ENCODE assay signal across 1 cellular context in the genomic region with DNA sequence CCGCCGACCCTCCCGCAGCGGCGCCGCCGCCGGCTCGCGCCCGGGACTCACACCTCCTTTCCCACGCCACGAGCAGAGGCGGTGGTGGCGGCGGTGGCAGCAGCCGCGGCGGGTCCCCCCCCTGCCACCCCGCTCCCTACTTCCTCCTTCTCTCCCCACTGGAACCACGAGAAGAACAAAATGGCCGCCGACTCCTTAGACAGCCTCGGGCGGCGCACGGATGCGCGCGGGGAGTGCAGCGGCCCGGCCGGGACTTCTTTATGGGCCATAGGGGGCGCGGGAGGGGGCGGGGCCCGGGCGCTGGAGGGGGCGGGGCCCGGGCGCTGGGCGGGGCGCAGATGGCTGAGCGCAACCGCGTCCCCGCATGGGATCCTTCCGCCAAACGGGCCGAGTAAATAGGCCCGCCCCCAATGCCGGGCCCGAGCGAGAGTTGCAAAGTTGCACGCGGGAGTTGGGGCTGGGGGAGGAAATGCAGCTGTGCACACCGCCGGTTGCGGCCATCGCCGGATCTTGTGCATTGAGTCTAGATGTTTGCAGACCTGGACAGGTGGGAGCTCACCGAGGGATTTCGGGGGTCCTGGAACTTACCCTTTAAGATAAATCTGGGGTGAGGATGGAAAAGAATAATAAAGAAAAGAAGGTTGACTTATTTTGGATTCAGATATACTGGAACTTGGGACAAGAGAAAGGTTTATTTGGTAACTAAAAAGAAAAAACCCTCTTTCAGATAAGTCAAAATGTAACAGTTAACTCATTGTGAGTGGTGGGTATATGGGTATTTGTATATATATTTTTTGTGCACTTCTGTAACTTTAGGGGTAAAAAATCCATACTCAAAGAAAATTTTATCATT.
A peak's percentile ranks its signal among the peaks of the same experiment; 100 is the strongest.
TF ChIP-seq lines count a peak whose summit lies in the region.

Gene PPP1CC (minus strand): TSS at position 174 of the 853 bp plus-strand sequence. CDS start 184 bp downstream, outside the sequence.

TF ChIP-seq in HepG2, 621 proteins besides CTCF, POLR2A, EP300 and RAD21 (continued from another document and continues in another):
- TF ChIP-seq AKNA (CRISPR knock-in tag; IDR thresholded peaks at IDR 0.05; ENCODE audit: borderline replicate concordance) (no peak), MAFG (CRISPR knock-in tag; IDR thresholded peaks at IDR 0.05) (no peak), ZNF451 (CRISPR knock-in tag; IDR thresholded peaks at IDR 0.05) (no peak), CERS6 (CRISPR knock-in tag; IDR thresholded peaks at IDR 0.05) (no peak), MZF1 (CRISPR knock-in tag; IDR thresholded peaks at IDR 0.05; ENCODE audit: borderline replicate concordance) (no peak), CBFB (CRISPR knock-in tag; IDR thresholded peaks at IDR 0.05) (peak; percentile 82; the same call in 1 of the 2 replicates), KDM1A (CRISPR knock-in tag; IDR thresholded peaks at IDR 0.05) (no peak), ZNF530 (CRISPR knock-in tag; IDR thresholded peaks at IDR 0.05; ENCODE audit: low read depth) (no peak), RBFOX2 (IDR thresholded peaks at IDR 0.05; ENCODE audit: low read depth, low read length) (peak; percentile 94), ISX (CRISPR knock-in tag; conservative IDR thresholded peaks at IDR 0.05) (no peak), ZNF781 (CRISPR knock-in tag; IDR thresholded peaks at IDR 0.05; ENCODE audit: borderline replicate concordance, not compliant biosample characterization) (no peak), KMT2A (CRISPR knock-in tag; IDR thresholded peaks at IDR 0.05) (peak; percentile 57; the same call in 1 of the 2 replicates), SNAPC5 (CRISPR knock-in tag; IDR thresholded peaks at IDR 0.05; ENCODE audit: borderline replicate concordance) (no peak), HHEX (CRISPR knock-in tag; IDR thresholded peaks at IDR 0.05) (no peak), ZNF782 (CRISPR knock-in tag; IDR thresholded peaks at IDR 0.05; ENCODE audit: borderline replicate concordance) (no peak), RFX1 (IDR thresholded peaks at IDR 0.05) (no peak), CEBPG (CRISPR knock-in tag; IDR thresholded peaks at IDR 0.05) (no peak; the same call in 1 of the 2 replicates), ZNF713 (CRISPR knock-in tag; IDR thresholded peaks at IDR 0.05) (no peak), ZNF816 (CRISPR knock-in tag; IDR thresholded peaks at IDR 0.05; ENCODE audit: borderline replicate concordance) (no peak), ZNF563 (CRISPR knock-in tag; IDR thresholded peaks at IDR 0.05) (peak; percentile 31; the same call in 1 of the 2 replicates), ZNF567 (CRISPR knock-in tag; IDR thresholded peaks at IDR 0.05; ENCODE audit: borderline replicate concordance) (no peak), ZNF138 (CRISPR knock-in tag; IDR thresholded peaks at IDR 0.05; ENCODE audit: low read depth) (0 out of 2 replicates have a peak, but pooled peaks have one; percentile 34), CCAR2 (optimal IDR thresholded peaks at IDR 0.05; ENCODE audit: low read depth, low read length) (no peak), ZEB1 (IDR thresholded peaks at IDR 0.05; ENCODE audit: insufficient replicate concordance, low read depth) (no peak), CEBPZ (IDR thresholded peaks at IDR 0.05; ENCODE audit: low read length) (no peak), MIER3 (CRISPR knock-in tag; IDR thresholded peaks at IDR 0.05; ENCODE audit: borderline replicate concordance) (no peak), ZNF44 (CRISPR knock-in tag; IDR thresholded peaks at IDR 0.05) (0 out of 2 replicates have a peak, but pooled peaks have one; percentile 29), ZNF256 (CRISPR knock-in tag; conservative IDR thresholded peaks at IDR 0.05) (no peak), YEATS4 (CRISPR knock-in tag; IDR thresholded peaks at IDR 0.05; ENCODE audit: borderline replicate concordance) (peak; percentile 81), CC2D1A (CRISPR knock-in tag; IDR thresholded peaks at IDR 0.05) (no peak), DNMT1 (CRISPR knock-in tag; IDR thresholded peaks at IDR 0.05) (0 out of 2 replicates have a peak, but pooled peaks have one; percentile 60), NFKB2 (CRISPR knock-in tag; IDR thresholded peaks at IDR 0.05; ENCODE audit: borderline replicate concordance) (no peak), PCBP1 (IDR thresholded peaks at IDR 0.05; ENCODE audit: borderline replicate concordance, low read depth, low read length) (peak; percentile 99), MEF2D (CRISPR knock-in tag; IDR thresholded peaks at IDR 0.05) (no peak), NR3C1 (CRISPR knock-in tag; IDR thresholded peaks at IDR 0.05) (no peak), ATRX (CRISPR knock-in tag; IDR thresholded peaks at IDR 0.05; ENCODE audit: borderline replicate concordance) (no peak), ZFP1 (CRISPR knock-in tag; IDR thresholded peaks at IDR 0.05) (no peak), TERF1 (CRISPR knock-in tag; IDR thresholded peaks at IDR 0.05) (no peak), PRMT3 (CRISPR knock-in tag; IDR thresholded peaks at IDR 0.05; ENCODE audit: borderline replicate concordance, low read depth) (no peak), BRCA1 (CRISPR knock-in tag; IDR thresholded peaks at IDR 0.05) (no peak)
- TF ChIP-seq, protein P1, sequence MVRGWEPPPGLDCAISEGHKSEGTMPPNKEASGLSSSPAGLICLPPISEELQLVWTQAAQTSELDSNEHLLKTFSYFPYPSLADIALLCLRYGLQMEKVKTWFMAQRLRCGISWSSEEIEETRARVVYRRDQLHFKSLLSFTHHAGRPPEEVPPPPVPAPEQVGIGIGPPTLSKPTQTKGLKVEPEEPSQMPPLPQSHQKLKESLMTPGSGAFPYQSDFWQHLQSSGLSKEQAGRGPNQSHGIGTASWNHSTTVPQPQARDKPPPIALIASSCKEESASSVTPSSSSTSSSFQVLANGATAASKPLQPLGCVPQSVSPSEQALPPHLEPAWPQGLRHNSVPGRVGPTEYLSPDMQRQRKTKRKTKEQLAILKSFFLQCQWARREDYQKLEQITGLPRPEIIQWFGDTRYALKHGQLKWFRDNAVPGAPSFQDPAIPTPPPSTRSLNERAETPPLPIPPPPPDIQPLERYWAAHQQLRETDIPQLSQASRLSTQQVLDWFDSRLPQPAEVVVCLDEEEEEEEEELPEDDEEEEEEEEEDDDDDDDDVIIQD (CRISPR knock-in tag; IDR thresholded peaks at IDR 0.05; ENCODE audit: low read depth), result peak; percentile 89; the same call in 1 of the 2 replicates
- TF ChIP-seq, protein P2, sequence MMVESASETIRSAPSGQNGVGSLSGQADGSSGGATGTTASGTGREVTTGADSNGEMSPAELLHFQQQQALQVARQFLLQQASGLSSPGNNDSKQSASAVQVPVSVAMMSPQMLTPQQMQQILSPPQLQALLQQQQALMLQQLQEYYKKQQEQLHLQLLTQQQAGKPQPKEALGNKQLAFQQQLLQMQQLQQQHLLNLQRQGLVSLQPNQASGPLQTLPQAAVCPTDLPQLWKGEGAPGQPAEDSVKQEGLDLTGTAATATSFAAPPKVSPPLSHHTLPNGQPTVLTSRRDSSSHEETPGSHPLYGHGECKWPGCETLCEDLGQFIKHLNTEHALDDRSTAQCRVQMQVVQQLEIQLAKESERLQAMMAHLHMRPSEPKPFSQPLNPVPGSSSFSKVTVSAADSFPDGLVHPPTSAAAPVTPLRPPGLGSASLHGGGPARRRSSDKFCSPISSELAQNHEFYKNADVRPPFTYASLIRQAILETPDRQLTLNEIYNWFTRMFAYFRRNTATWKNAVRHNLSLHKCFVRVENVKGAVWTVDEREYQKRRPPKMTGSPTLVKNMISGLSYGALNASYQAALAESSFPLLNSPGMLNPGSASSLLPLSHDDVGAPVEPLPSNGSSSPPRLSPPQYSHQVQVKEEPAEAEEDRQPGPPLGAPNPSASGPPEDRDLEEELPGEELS (CRISPR knock-in tag; IDR thresholded peaks at IDR 0.05), result peak; percentile 7; the same call in 1 of the 2 replicates
- TF ChIP-seq, protein P3, sequence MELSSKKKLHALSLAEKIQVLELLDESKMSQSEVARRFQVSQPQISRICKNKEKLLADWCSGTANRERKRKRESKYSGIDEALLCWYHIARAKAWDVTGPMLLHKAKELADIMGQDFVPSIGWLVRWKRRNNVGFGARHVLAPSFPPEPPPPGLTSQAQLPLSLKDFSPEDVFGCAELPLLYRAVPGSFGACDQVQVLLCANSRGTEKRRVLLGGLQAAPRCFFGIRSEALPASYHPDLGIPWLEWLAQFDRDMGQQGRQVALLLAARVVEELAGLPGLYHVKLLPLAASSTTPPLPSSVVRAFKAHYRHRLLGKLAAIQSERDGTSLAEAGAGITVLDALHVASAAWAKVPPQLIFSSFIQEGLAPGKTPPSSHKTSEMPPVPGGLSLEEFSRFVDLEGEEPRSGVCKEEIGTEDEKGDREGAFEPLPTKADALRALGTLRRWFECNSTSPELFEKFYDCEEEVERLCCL (CRISPR knock-in tag; IDR thresholded peaks at IDR 0.05; ENCODE audit: borderline replicate concordance), result no peak
- TF ChIP-seq, protein P4, sequence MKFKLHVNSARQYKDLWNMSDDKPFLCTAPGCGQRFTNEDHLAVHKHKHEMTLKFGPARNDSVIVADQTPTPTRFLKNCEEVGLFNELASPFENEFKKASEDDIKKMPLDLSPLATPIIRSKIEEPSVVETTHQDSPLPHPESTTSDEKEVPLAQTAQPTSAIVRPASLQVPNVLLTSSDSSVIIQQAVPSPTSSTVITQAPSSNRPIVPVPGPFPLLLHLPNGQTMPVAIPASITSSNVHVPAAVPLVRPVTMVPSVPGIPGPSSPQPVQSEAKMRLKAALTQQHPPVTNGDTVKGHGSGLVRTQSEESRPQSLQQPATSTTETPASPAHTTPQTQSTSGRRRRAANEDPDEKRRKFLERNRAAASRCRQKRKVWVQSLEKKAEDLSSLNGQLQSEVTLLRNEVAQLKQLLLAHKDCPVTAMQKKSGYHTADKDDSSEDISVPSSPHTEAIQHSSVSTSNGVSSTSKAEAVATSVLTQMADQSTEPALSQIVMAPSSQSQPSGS (CRISPR knock-in tag; IDR thresholded peaks at IDR 0.05), result 0 out of 2 replicates have a peak, but pooled peaks have one; percentile 32
